Comparison of ENCODE assay signal across 21 cellular contexts in genomic region chr20:34806255-34806654, GRCh38.
"Had no signal": no experiment of that assay in that cellular context is flagged by ENCODE, and none has a peak within 500 bp of the region (broad histone marks: within the 10 kb centered on the region; RNA-seq: fewer than 3 reads in every experiment).

No MANE protein-coding gene starts in this region.

- H3K27me3 ChIP-seq: body of pancreas, ovary, upper lobe of left lung had no signal

- H3K36me3 ChIP-seq: ovary, thoracic aorta had no signal

- H3K9me3 Mint-ChIP-seq: activated CD4-positive, alpha-beta T cell treated with anti-CD3 and anti-CD28 coated beads, Interleukin-2, amount 10 ng/mL, durations not matched to agents 24 days and 14 days; activated T-cell treated with anti-CD3 and anti-CD28 coated beads, Interleukin-2, amount 50 U/mL, for 24 hours; activated T-helper 2 cell treated with anti-CD3 and anti-CD28 coated beads, Interferon-gamma antibody, Interleukin-2, Interleukin-4, amounts not matched to agents 10 μg/mL and 5 μg/mL and 100 μg/mL, durations not matched to agents 14 hours and 24 hours and 36 hours; natural killer cell; stimulated activated memory B cell treated with anti-CD40 and anti-IgM and Interleukin-4, amounts not matched to agents 10 μg/mL and 1 μg/mL and 100 μg/mL, for 72 hours; T-helper 1 cell treated with Interleukin-12 subunit alpha and Interleukin-12 subunit beta and Interleukin-4 antibody, amounts not matched to agents 30 μg/mL and 1 μg/mL, for 36 hours had no signal

- H3K36me3 Mint-ChIP-seq: natural killer cell had no signal

- H3K4me3 Mint-ChIP-seq: activated CD4-positive, alpha-beta T cell treated with anti-CD3 and anti-CD28 coated beads, Interleukin-2, amount 10 ng/mL, durations not matched to agents 24 days and 14 days; activated CD8-positive, alpha-beta T cell treated with anti-CD3 and anti-CD28 coated beads, Interleukin-2, amount 10 ng/mL, durations not matched to agents 7 days and 5 days; activated T-cell treated with anti-CD3 and anti-CD28 coated beads, Interleukin-2, amount 50 U/mL, for 24 hours; endodermal cell; natural killer cell; stimulated activated memory B cell treated with anti-CD40 and anti-IgM and Interleukin-4, amounts not matched to agents 10 μg/mL and 1 μg/mL and 100 μg/mL, for 72 hours; T-helper 1 cell treated with Interleukin-12 subunit alpha and Interleukin-12 subunit beta and Interleukin-4 antibody, amounts not matched to agents 30 μg/mL and 1 μg/mL, for 36 hours had no signal

- ATAC-seq: activated CD8-positive, alpha-beta T cell treated with anti-CD3 and anti-CD28 coated beads, Interleukin-2, amount 10 ng/mL, durations not matched to agents 7 days and 5 days; body of pancreas; natural killer cell; sciatic nerve; stimulated activated memory B cell treated with anti-CD40 and anti-IgM and Interleukin-4, amounts not matched to agents 10 μg/mL and 1 μg/mL and 100 μg/mL, for 72 hours had no signal

- H3K27ac Mint-ChIP-seq: activated CD4-positive, alpha-beta T cell treated with anti-CD3 and anti-CD28 coated beads, Interleukin-2, amount 10 ng/mL, durations not matched to agents 24 days and 14 days; activated CD8-positive, alpha-beta T cell treated with anti-CD3 and anti-CD28 coated beads, Interleukin-2, amount 10 ng/mL, durations not matched to agents 7 days and 5 days; activated T-cell treated with anti-CD3 and anti-CD28 coated beads, Interleukin-2, amount 50 U/mL, for 24 hours; activated T-helper 2 cell treated with anti-CD3 and anti-CD28 coated beads, Interferon-gamma antibody, Interleukin-2, Interleukin-4, amounts not matched to agents 10 μg/mL and 5 μg/mL and 100 μg/mL, durations not matched to agents 14 hours and 24 hours and 36 hours; stimulated activated memory B cell treated with anti-CD40 and anti-IgM and Interleukin-4, amounts not matched to agents 10 μg/mL and 1 μg/mL and 100 μg/mL, for 72 hours; T-helper 1 cell treated with Interleukin-12 subunit alpha and Interleukin-12 subunit beta and Interleukin-4 antibody, amounts not matched to agents 30 μg/mL and 1 μg/mL, for 36 hours had no signal

- H3K27me3 Mint-ChIP-seq: activated CD4-positive, alpha-beta T cell treated with anti-CD3 and anti-CD28 coated beads, Interleukin-2, amount 10 ng/mL, durations not matched to agents 24 days and 14 days; activated T-cell treated with anti-CD3 and anti-CD28 coated beads, Interleukin-2, amount 50 U/mL, for 24 hours; stimulated activated memory B cell treated with anti-CD40 and anti-IgM and Interleukin-4, amounts not matched to agents 10 μg/mL and 1 μg/mL and 100 μg/mL, for 72 hours had no signal

- H3K4me3 ChIP-seq: body of pancreas, lung, ovary, thoracic aorta, upper lobe of left lung had no signal

- H3K27ac ChIP-seq: body of pancreas, ovary, thoracic aorta, upper lobe of left lung had no signal

- H3K9me3 ChIP-seq: body of pancreas, ovary, thoracic aorta, upper lobe of left lung had no signal

- DNase-seq: activated CD4-positive, alpha-beta T cell treated with anti-CD3 and anti-CD28 coated beads, Interleukin-2, amount 10 ng/mL, durations not matched to agents 24 days and 14 days; activated CD8-positive, alpha-beta T cell treated with anti-CD3 and anti-CD28 coated beads, Interleukin-2, amount 10 ng/mL, durations not matched to agents 7 days and 5 days; activated naive CD4-positive, alpha-beta T cell treated with Interleukin-2 at 50 U/mL for 16 hours; activated T-cell treated with anti-CD3 and anti-CD28 coated beads, Interleukin-2, amount 50 U/mL, for 24 hours; body of pancreas; caudate nucleus; endodermal cell; foreskin melanocyte; glutamatergic neuron; hypothalamus; islet precursor cell; natural killer cell; ovary; stimulated activated CD4-positive, alpha-beta T cell treated with anti-CD3 and anti-CD28 coated beads, Interleukin-4, amount 100 ng/mL, for 24 hours; upper lobe of left lung had no signal
